In genomic region chr2:84999467-85000064, GRCh38 we compare ENCODE assay signal across 16 cellular contexts. TPM values are rescaled to one million over a fixed set of nuclear protein-coding genes. Genes with fewer than 3 reads are reported as not detected.
DNase-seq lines count a peak whose midpoint lies in the region; ATAC-seq, FAIRE-seq and TF ChIP-seq lines count a peak whose summit lies in the region.
"Had no signal": no experiment of that assay in that cellular context is flagged by ENCODE, and none has a peak within 500 bp of the region (broad histone marks: within the 10 kb centered on the region; RNA-seq: fewer than 3 reads in every experiment).

No MANE protein-coding gene starts in this region.

- no peaks in the 10 kb centered on the region for H3K36me3 ChIP-seq in CD4-positive, CD25-positive, alpha-beta regulatory T cell (ENCODE audit: control insufficient read depth, insufficient read depth, low read length)
- H3K36me3 ChIP-seq in left lung = no peaks in the 10 kb centered on the region

- peak overlapping the region; percentile 10 to 71 (median 34) for H3K4me3 Mint-ChIP-seq in CD4-positive, CD25-positive, alpha-beta regulatory T cell
- H3K4me3 Mint-ChIP-seq in activated naive CD8-positive, alpha-beta T cell = peak overlapping the region; percentile 86
- H3K4me3 Mint-ChIP-seq: CD14-positive monocyte had no signal

- H3K4me3 ChIP-seq in CD4-positive, CD25-positive, alpha-beta regulatory T cell (ENCODE audit: low read depth, low read length) = peak overlapping the region; percentile 60
- H3K4me3 ChIP-seq in left lung = no peak overlapping the region

- ATAC-seq in CD4-positive, CD25-positive, alpha-beta regulatory T cell (ENCODE audit: low read depth in 2 of 2) = no peak
- ATAC-seq in HG02852 (IDR thresholded peaks at IDR 0.05; ENCODE audit: unreplicated experiment) (peak; percentile 63), left lung (no peak)
- ATAC-seq: esophagus mucosa had no signal

- peaks cover 5% of the 10 kb centered on the region for H3K36me3 Mint-ChIP-seq in CD4-positive, CD25-positive, alpha-beta regulatory T cell
- H3K36me3 Mint-ChIP-seq in activated naive CD8-positive, alpha-beta T cell = peaks cover 7% of the 10 kb centered on the region

- H3K27ac Mint-ChIP-seq in CD4-positive, CD25-positive, alpha-beta regulatory T cell = peak overlapping the region in 2 of 3 donors; percentile 2 to 27
- peak overlapping the region; percentile 99 for H3K27ac Mint-ChIP-seq in activated naive CD8-positive, alpha-beta T cell

- no peaks in the 10 kb centered on the region for H3K27me3 ChIP-seq in CD4-positive, CD25-positive, alpha-beta regulatory T cell (ENCODE audit: control insufficient read depth, insufficient read depth, low read length)
- H3K27me3 ChIP-seq in left lung = no peaks in the 10 kb centered on the region

- H3K27me3 Mint-ChIP-seq in CD4-positive, CD25-positive, alpha-beta regulatory T cell = no peaks in the 10 kb centered on the region
- H3K27me3 Mint-ChIP-seq in activated naive CD8-positive, alpha-beta T cell = no peaks in the 10 kb centered on the region

- peak; percentile 76 for FAIRE-seq in GM18507 (lab: Jason Lieb, UNC)

- H3K9me3 Mint-ChIP-seq in CD4-positive, CD25-positive, alpha-beta regulatory T cell = no peaks in the 10 kb centered on the region
- H3K9me3 Mint-ChIP-seq in activated naive CD8-positive, alpha-beta T cell (ENCODE audit: low read depth) = no peaks in the 10 kb centered on the region
- H3K9me3 Mint-ChIP-seq: CD14-positive monocyte had no signal

- H3K27ac ChIP-seq in CD4-positive, CD25-positive, alpha-beta regulatory T cell (ENCODE audit: insufficient read depth, low read length, poor library complexity, severe bottlenecking) = no peak overlapping the region
- no peak overlapping the region for H3K27ac ChIP-seq in left lung
- H3K27ac ChIP-seq: RWPE1 had no signal

- DNase-seq in CD4-positive, CD25-positive, alpha-beta regulatory T cell = no peak
- DNase-seq in GM18507 (ENCODE audit: extremely low spot score, insufficient read length, low read depth) = no peak
- no peak for DNase-seq in NCI-H345 treated with DMSO at 0.1 percent for 48 hours (lab: John Stamatoyannopoulos, UW; ENCODE audit: unreplicated experiment)
- no peak for DNase-seq in Kasumi-1 (lab: John Stamatoyannopoulos, UW)
- DNase-seq in left lung = no peak
- no peak for DNase-seq in NCI-H526 treated with DMSO at 0.1 percent for 48 hours (lab: John Stamatoyannopoulos, UW)
- DNase-seq: GF-D8, hippocampal formation, NCI-H226, posterior cingulate gyrus, substantia nigra had no signal

- peaks cover 48 to 80% (median 62%) of the 10 kb centered on the region in 4 donors for H3K4me1 Mint-ChIP-seq in CD4-positive, CD25-positive, alpha-beta regulatory T cell
- H3K4me1 Mint-ChIP-seq in activated naive CD8-positive, alpha-beta T cell (ENCODE audit: low read depth) = peaks cover 80% of the 10 kb centered on the region

- H3K9me3 ChIP-seq in CD4-positive, CD25-positive, alpha-beta regulatory T cell (ENCODE audit: control insufficient read depth in 2 of 2, low read length in 2 of 2) = no peaks in the 10 kb centered on the region
- H3K9me3 ChIP-seq in left lung = no peaks in the 10 kb centered on the region

- no peak for TF ChIP-seq CTCF in left lung (IDR thresholded peaks at IDR 0.05)

- intact Hi-C loops in left lung (cut with DNase I) = no loop called here

- H3K4me1 ChIP-seq in CD4-positive, CD25-positive, alpha-beta regulatory T cell (ENCODE audit: control insufficient read depth, insufficient read depth, low read length, poor library complexity, severe bottlenecking) = peaks cover 49% of the 10 kb centered on the region
- H3K4me1 ChIP-seq in left lung = peaks cover 3 to 51% of the 10 kb centered on the region in 2 donors

RNA-seq across cellular contexts. Expression of gene KCMF1, which starts 28.6 kb away (rescaled TPM):
- 80.0 TPM for total RNA-seq in CD4-positive, CD25-positive, alpha-beta regulatory T cell
- polyA plus RNA-seq in CD4-positive, CD25-positive, alpha-beta regulatory T cell = 10 to 100 TPM; 21.3 to 41.8 (median 28.5) TPM
- total RNA-seq in left lung = 10 to 100 TPM; 66.4 to 87.1 TPM
